Comparison of ENCODE assay signal across 25 cellular contexts in the genomic region with DNA sequence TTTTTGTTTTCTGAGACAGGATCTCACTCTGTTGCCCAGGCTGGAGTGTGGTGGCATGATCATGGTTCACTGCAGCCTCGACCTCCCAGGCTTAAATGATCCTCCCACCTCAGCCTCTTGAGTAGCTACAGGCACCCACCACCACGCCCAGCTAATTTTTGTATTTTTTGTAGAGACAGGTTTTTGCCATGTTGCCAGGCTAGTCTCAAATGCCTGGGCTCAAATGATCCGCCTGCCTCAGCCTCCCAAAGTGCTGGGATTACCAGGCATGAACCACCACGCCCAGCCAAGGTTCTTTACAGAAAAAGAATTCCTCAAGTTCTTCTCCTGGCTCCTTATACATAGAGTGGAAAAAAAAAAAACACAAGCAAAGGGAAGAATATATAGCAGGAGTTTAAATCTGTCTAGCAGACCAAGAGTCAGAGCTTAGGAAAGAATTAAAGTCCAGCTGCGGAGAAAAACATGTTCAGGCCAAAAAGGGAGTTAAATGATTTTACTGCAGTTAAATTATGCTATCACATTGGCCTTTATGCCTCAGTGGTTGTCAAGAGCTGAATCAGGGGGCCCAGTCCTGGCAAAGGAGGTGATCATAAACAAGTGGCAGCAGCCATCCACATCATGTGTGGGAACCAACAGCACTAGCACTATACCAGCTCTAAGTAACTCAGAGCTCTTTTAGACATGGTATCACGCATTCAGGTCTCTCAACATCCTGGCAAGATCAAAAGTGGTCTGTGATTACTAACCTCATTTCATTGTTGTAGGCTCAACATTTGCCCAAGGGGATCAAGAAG. TPM values are rescaled to one million over a fixed set of nuclear protein-coding genes. Genes with fewer than 3 reads are reported as not detected.
DNase-seq lines count a peak whose midpoint lies in the region; ATAC-seq lines count a peak whose summit lies in the region.
"Had no signal": no experiment of that assay in that cellular context is flagged by ENCODE, and none has a peak within 500 bp of the region (broad histone marks: within the 10 kb centered on the region; RNA-seq: fewer than 3 reads in every experiment).

No MANE protein-coding gene starts in this region.

- CTCF ChIA-PET in activated naive CD4-positive, alpha-beta T cell treated with anti-CD3 and anti-CD28 coated beads for 36 hours (lab: Charles Lee): interaction anchor here (1.0 to 1.9 kb wide), 2 partner anchors 63 to 70 kb away, joined by 3 to 6 read pairs; no protein-coding TSS in a partner anchor

- intact Hi-C loops in activated naive CD4-positive, alpha-beta T cell treated with anti-CD3 and anti-CD28 coated beads for 36 hours (cut with micrococcal nuclease): loop anchor here (5.0 kb wide), 1 partner anchor 223 kb away; a partner anchor contains a TSS

- H3K27me3 Mint-ChIP-seq in activated naive CD4-positive, alpha-beta T cell treated with anti-CD3 and anti-CD28 coated beads, Interleukin-2, amount 50 U/mL, for 24 hours: no peaks in the 10 kb centered on the region
- H3K27me3 Mint-ChIP-seq in activated naive CD4-positive, alpha-beta T cell treated with anti-CD3 and anti-CD28 coated beads for 36 hours (ENCODE audit: low read depth): no peaks in the 10 kb centered on the region
- H3K27me3 Mint-ChIP-seq in T-helper 17 cell: no peaks in the 10 kb centered on the region
- H3K27me3 Mint-ChIP-seq: activated T-helper 17 cell treated with anti-CD3 and anti-CD28 coated beads, Interleukin-2, amount 50 U/mL, for 72 hours had no signal

- H3K27me3 ChIP-seq in muscle layer of colon (ENCODE audit: control insufficient read depth in 1 of 2, insufficient read depth in 2 of 2, low read length in 2 of 2): no peaks in the 10 kb centered on the region
- H3K27me3 ChIP-seq: BE2C, body of pancreas, foreskin keratinocyte, heart right ventricle, vagina had no signal

- H3K4me1 Mint-ChIP-seq in activated naive CD4-positive, alpha-beta T cell treated with anti-CD3 and anti-CD28 coated beads, Interleukin-2, amount 50 U/mL, for 24 hours: peaks cover 55% of the 10 kb centered on the region
- peaks cover 35% of the 10 kb centered on the region for H3K4me1 Mint-ChIP-seq in activated naive CD4-positive, alpha-beta T cell treated with anti-CD3 and anti-CD28 coated beads for 36 hours (ENCODE audit: low read depth)
- H3K4me1 Mint-ChIP-seq in T-helper 17 cell: peaks cover 52% of the 10 kb centered on the region

- H3K4me3 Mint-ChIP-seq in activated naive CD4-positive, alpha-beta T cell treated with anti-CD3 and anti-CD28 coated beads, Interleukin-2, amount 50 U/mL, for 24 hours: peak overlapping the region; percentile 1
- no peak overlapping the region for H3K4me3 Mint-ChIP-seq in activated naive CD4-positive, alpha-beta T cell treated with anti-CD3 and anti-CD28 coated beads for 36 hours
- no peak overlapping the region for H3K4me3 Mint-ChIP-seq in T-helper 17 cell
- H3K4me3 Mint-ChIP-seq: activated T-helper 17 cell treated with anti-CD3 and anti-CD28 coated beads, Interleukin-2, amount 50 U/mL, for 72 hours; H9 had no signal

- no peak overlapping the region for H3K4me3 ChIP-seq in muscle layer of colon (ENCODE audit: low read depth in 1 of 2, low read length in 2 of 2)
- H3K4me3 ChIP-seq: body of pancreas, heart right ventricle, prostate gland, vagina had no signal

- peaks cover 32% of the 10 kb centered on the region for H3K36me3 ChIP-seq in muscle layer of colon (ENCODE audit: insufficient read depth, low read length)
- H3K36me3 ChIP-seq: BE2C, prostate gland had no signal

- peaks cover 52% of the 10 kb centered on the region for H3K4me1 ChIP-seq in muscle layer of colon (ENCODE audit: insufficient read depth, low read length)
- H3K4me1 ChIP-seq: BE2C had no signal

- peak overlapping the region; percentile 95 for H3K27ac ChIP-seq in muscle layer of colon (ENCODE audit: low read depth, low read length)
- H3K27ac ChIP-seq in temporal lobe (ENCODE audit: low read depth, low read length): peak overlapping the region; percentile 99
- H3K27ac ChIP-seq: body of pancreas, foreskin keratinocyte, prostate gland, vagina had no signal

- H3K9me3 ChIP-seq in T-helper 17 cell (ENCODE audit: control insufficient read depth, low read length, poor library complexity, severe bottlenecking) (no peaks in the 10 kb centered on the region), muscle layer of colon (ENCODE audit: low read length) (no peaks in the 10 kb centered on the region)
- H3K9me3 ChIP-seq: BE2C, body of pancreas, heart right ventricle, prostate gland, vagina had no signal

- ATAC-seq in T-helper 17 cell (no peak), HG02571 (IDR thresholded peaks at IDR 0.05; ENCODE audit: unreplicated experiment) (no peak), GM18867 (IDR thresholded peaks at IDR 0.05; ENCODE audit: unreplicated experiment) (no peak)
- ATAC-seq: activated T-helper 17 cell treated with anti-CD3 and anti-CD28 coated beads, Interleukin-2, amount 50 U/mL, for 72 hours; body of pancreas; foreskin keratinocyte; heart right ventricle had no signal

- peaks cover 14% of the 10 kb centered on the region for H3K36me3 Mint-ChIP-seq in activated naive CD4-positive, alpha-beta T cell treated with anti-CD3 and anti-CD28 coated beads, Interleukin-2, amount 50 U/mL, for 24 hours
- H3K36me3 Mint-ChIP-seq in activated naive CD4-positive, alpha-beta T cell treated with anti-CD3 and anti-CD28 coated beads for 36 hours (ENCODE audit: low read depth): no peaks in the 10 kb centered on the region
- peaks cover 8% of the 10 kb centered on the region for H3K36me3 Mint-ChIP-seq in T-helper 17 cell (ENCODE audit: low read depth)

- no peak overlapping the region for H3K9ac ChIP-seq in muscle layer of colon (ENCODE audit: low read length)

- no peak for DNase-seq in activated naive CD4-positive, alpha-beta T cell treated with anti-CD3 and anti-CD28 coated beads for 36 hours
- DNase-seq in T-helper 17 cell: no peak
- DNase-seq in NCI-H2227 (lab: John Stamatoyannopoulos, UW; ENCODE audit: unreplicated experiment): no peak
- DNase-seq: activated CD4-positive, alpha-beta T cell treated with anti-CD3 and anti-CD28 coated beads for 48 hours; BE2C; body of pancreas; effector CD8-positive, alpha-beta T cell; EL; foreskin keratinocyte; H9; heart right ventricle; midbrain; NCI-H1436; NCI-H510A; SHP77; stimulated activated CD8-positive, alpha-beta memory T cell treated with anti-CD3 and anti-CD28 coated beads, Interleukin-4, amount 100 ng/mL, for 48 hours; SW 1271 had no signal

- no peaks in the 10 kb centered on the region for H3K9me3 Mint-ChIP-seq in activated naive CD4-positive, alpha-beta T cell treated with anti-CD3 and anti-CD28 coated beads, Interleukin-2, amount 50 U/mL, for 24 hours
- no peaks in the 10 kb centered on the region for H3K9me3 Mint-ChIP-seq in activated naive CD4-positive, alpha-beta T cell treated with anti-CD3 and anti-CD28 coated beads for 36 hours
- H3K9me3 Mint-ChIP-seq: activated T-helper 17 cell treated with anti-CD3 and anti-CD28 coated beads, Interleukin-2, amount 50 U/mL, for 72 hours; H9 had no signal

- H3K27ac Mint-ChIP-seq in activated naive CD4-positive, alpha-beta T cell treated with anti-CD3 and anti-CD28 coated beads, Interleukin-2, amount 50 U/mL, for 24 hours: peak overlapping the region; percentile 71
- no peak overlapping the region for H3K27ac Mint-ChIP-seq in activated naive CD4-positive, alpha-beta T cell treated with anti-CD3 and anti-CD28 coated beads for 36 hours
- H3K27ac Mint-ChIP-seq in T-helper 17 cell: peak overlapping the region; percentile 51
- H3K27ac Mint-ChIP-seq: H9 had no signal

RNA-seq across cellular contexts. Expression of a gene that starts 39.3 kb away (rescaled TPM):
- total RNA-seq in activated naive CD4-positive, alpha-beta T cell treated with anti-CD3 and anti-CD28 coated beads for 36 hours: 10 to 100 TPM; 47.3 to 47.5 TPM
- total RNA-seq in T-helper 17 cell: 10 to 100 TPM; 43.1 to 48.7 TPM
- total RNA-seq in temporal lobe: 30.5 TPM

RNA-seq across cellular contexts. Expression of a gene that starts 43.9 kb away (rescaled TPM):
- 10 to 100 TPM; 17.8 to 18.2 TPM for total RNA-seq in activated naive CD4-positive, alpha-beta T cell treated with anti-CD3 and anti-CD28 coated beads for 36 hours
- total RNA-seq in T-helper 17 cell: 10 to 100 TPM; 71.0 to 72.1 TPM
- 7.1 TPM for total RNA-seq in temporal lobe

RNA-seq across cellular contexts. Expression of a gene that starts 58.2 kb away (rescaled TPM):
- 10 to 100 TPM; 17.6 to 18.7 TPM for total RNA-seq in activated naive CD4-positive, alpha-beta T cell treated with anti-CD3 and anti-CD28 coated beads for 36 hours
- total RNA-seq in T-helper 17 cell: 10 to 100 TPM; 28.0 to 33.3 TPM
- 17.2 TPM for total RNA-seq in temporal lobe

RNA-seq across cellular contexts. Expression of a gene that starts 58.3 kb away (rescaled TPM):
- total RNA-seq in activated naive CD4-positive, alpha-beta T cell treated with anti-CD3 and anti-CD28 coated beads for 36 hours: 1 to 10 TPM in 1 of 2 experiments, under 1 TPM in 1; 0.69 to 1.5 TPM
- total RNA-seq in T-helper 17 cell: 1 to 10 TPM; 3.5 to 5.1 TPM
- total RNA-seq in temporal lobe: 1.7 TPM
